In the genomic region with DNA sequence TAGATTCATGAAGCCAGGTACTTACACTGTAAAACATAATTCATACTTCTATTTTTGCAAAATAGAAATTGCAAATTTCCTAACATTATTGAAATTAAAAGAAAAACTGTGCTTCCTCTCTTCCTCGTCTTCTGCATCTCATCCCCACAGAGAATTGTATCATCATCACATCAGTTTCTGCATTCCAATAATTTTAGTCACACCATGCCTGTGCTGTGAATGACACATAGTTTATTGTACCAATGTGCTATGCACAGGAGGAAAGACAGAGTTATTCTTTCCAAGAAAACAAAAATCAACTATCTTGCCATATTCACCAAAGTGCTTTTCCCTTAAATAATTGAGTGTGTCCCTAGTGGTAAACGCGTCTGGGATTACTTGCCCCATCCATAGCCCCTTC, we compare ENCODE assay signal across 21 cellular contexts. TPM values are rescaled to one million over a fixed set of nuclear protein-coding genes. Genes with fewer than 3 reads are reported as not detected.
DNase-seq lines count a peak whose midpoint lies in the region; ATAC-seq and TF ChIP-seq lines count a peak whose summit lies in the region.
"Had no signal": no experiment of that assay in that cellular context is flagged by ENCODE, and none has a peak within 500 bp of the region (broad histone marks: within the 10 kb centered on the region; RNA-seq: fewer than 3 reads in every experiment).

No MANE protein-coding gene starts in this region.

- no peak overlapping the region for H3K4ac ChIP-seq in trophoblast cell (ENCODE audit: low read depth, low read length)

- no peaks in the 10 kb centered on the region for H3K36me3 ChIP-seq in GM23338 (ENCODE audit: insufficient read depth)
- H3K36me3 ChIP-seq in fibroblast of lung (ENCODE audit: control insufficient read depth, insufficient read depth, low read length): no peaks in the 10 kb centered on the region
- H3K36me3 ChIP-seq in trophoblast cell (ENCODE audit: control insufficient read depth in 1 of 2, insufficient read depth in 2 of 2, low read length in 2 of 2): no peaks in the 10 kb centered on the region
- H3K36me3 ChIP-seq: spleen, uterus had no signal

- H3K9me3 ChIP-seq in fibroblast of lung (ENCODE audit: control insufficient read depth, insufficient read depth, low read depth, low read length): no peaks in the 10 kb centered on the region
- H3K9me3 ChIP-seq in trophoblast cell (ENCODE audit: insufficient read depth, low read depth, low read length): no peaks in the 10 kb centered on the region
- H3K9me3 ChIP-seq: spleen, uterus had no signal

- no peak overlapping the region for H3K18ac ChIP-seq in trophoblast cell (ENCODE audit: low read length)

- no CpG with 5 or more reads among the region's 3 CpGs for WGBS in trophoblast cell (ENCODE audit: extremely low coverage, insufficient coverage, insufficient read length)

- H4K91ac ChIP-seq in trophoblast cell (ENCODE audit: low read depth, low read length): no peak overlapping the region

- no peak overlapping the region for H4K8ac ChIP-seq in trophoblast cell (ENCODE audit: low read depth, low read length)

- TF ChIP-seq CTCF in GM23338 (conservative IDR thresholded peaks at IDR 0.05; ENCODE audit: low read depth in 2 of 2) (no peak), fibroblast of lung (conservative IDR thresholded peaks at IDR 0.05 in 1 of 2, IDR thresholded peaks at IDR 0.05 in 1 of 2; ENCODE audit: low read depth in 1 of 2, low read length in 2 of 2) (no peak)

- no peak overlapping the region for H3K23ac ChIP-seq in trophoblast cell (ENCODE audit: low read length)

- no peak for ATAC-seq in GM23338
- ATAC-seq: Right ventricle myocardium inferior had no signal

- H2AK5ac ChIP-seq in trophoblast cell (ENCODE audit: low read length): no peak overlapping the region

- intact Hi-C loops in activated T-helper 2 cell treated with anti-CD3 and anti-CD28 coated beads, Interferon-gamma antibody, Interleukin-2, Interleukin-4, amounts not matched to agents 10 μg/mL and 5 μg/mL and 100 μg/mL, durations not matched to agents 14 hours and 24 hours and 36 hours (cut with micrococcal nuclease): no loop called here

- no peaks in the 10 kb centered on the region for H3K9me2 ChIP-seq in GM23338 (ENCODE audit: insufficient read depth)

- H3K79me2 ChIP-seq in GM23338 (replicated peaks; ENCODE audit: insufficient read depth): no peaks in the 10 kb centered on the region
- no peaks in the 10 kb centered on the region for H3K79me2 ChIP-seq in fibroblast of lung (ENCODE audit: control insufficient read depth, insufficient read depth, low read length)
- no peaks in the 10 kb centered on the region for H3K79me2 ChIP-seq in trophoblast cell (ENCODE audit: control insufficient read depth, insufficient read depth, low read length, poor library complexity)
- H3K79me2 ChIP-seq: parathyroid adenoma had no signal

- H3K27ac Mint-ChIP-seq in GM23338: no peak overlapping the region
- H3K27ac Mint-ChIP-seq in activated T-helper 2 cell treated with anti-CD3 and anti-CD28 coated beads, Interferon-gamma antibody, Interleukin-2, Interleukin-4, amounts not matched to agents 10 μg/mL and 5 μg/mL and 100 μg/mL, durations not matched to agents 14 hours and 24 hours and 36 hours: no peak overlapping the region
- H3K27ac Mint-ChIP-seq: activated CD4-positive, alpha-beta T cell treated with anti-CD3 and anti-CD28 coated beads, Interleukin-2, amount 10 ng/mL, durations not matched to agents 7 days and 5 days; activated naive CD8-positive, alpha-beta T cell treated with anti-CD3 and anti-CD28 coated beads for 36 hours; activated T-cell treated with anti-CD3 and anti-CD28 coated beads, Interleukin-2, amount 50 U/mL, for 24 hours; CD4-positive, CD25-positive, alpha-beta regulatory T cell; stimulated activated naive CD8-positive, alpha-beta T cell treated with anti-CD3 and anti-CD28 coated beads, Interleukin-15, Interleukin-2, amounts not matched to agents 100 ng/mL and 50 ng/mL, for 24 hours had no signal

- no peak overlapping the region for H3K4me3 Mint-ChIP-seq in GM23338
- no peak overlapping the region for H3K4me3 Mint-ChIP-seq in activated T-helper 2 cell treated with anti-CD3 and anti-CD28 coated beads, Interferon-gamma antibody, Interleukin-2, Interleukin-4, amounts not matched to agents 10 μg/mL and 5 μg/mL and 100 μg/mL, durations not matched to agents 14 hours and 24 hours and 36 hours (ENCODE audit: low read depth)
- H3K4me3 Mint-ChIP-seq: activated CD4-positive, alpha-beta T cell treated with anti-CD3 and anti-CD28 coated beads, Interleukin-2, amount 10 ng/mL, durations not matched to agents 7 days and 5 days; activated naive CD8-positive, alpha-beta T cell treated with anti-CD3 and anti-CD28 coated beads for 36 hours; activated T-cell treated with anti-CD3 and anti-CD28 coated beads, Interleukin-2, amount 50 U/mL, for 24 hours; CD4-positive, CD25-positive, alpha-beta regulatory T cell; stimulated activated naive CD8-positive, alpha-beta T cell treated with anti-CD3 and anti-CD28 coated beads, Interleukin-15, Interleukin-2, amounts not matched to agents 100 ng/mL and 50 ng/mL, for 24 hours had no signal

- no peak overlapping the region for H2BK120ac ChIP-seq in trophoblast cell (ENCODE audit: insufficient read depth, low read length, poor library complexity)

- H3K4me3 ChIP-seq in GM23338 (no peak overlapping the region), fibroblast of lung (replicated peaks in 1 of 4; ENCODE audit: control extremely low read depth in 1 of 4, insufficient read depth in 1 of 4, low read depth in 3 of 4, low read length in 4 of 4) (no peak overlapping the region), trophoblast cell (ENCODE audit: low read depth, low read length) (no peak overlapping the region)
- H3K4me3 ChIP-seq: spleen, uterus had no signal

- H3K27ac ChIP-seq in GM23338 (ENCODE audit: low read depth) (no peak overlapping the region), fibroblast of lung (ENCODE audit: insufficient read depth, low read length) (no peak overlapping the region), trophoblast cell (ENCODE audit: low read depth, low read length) (no peak overlapping the region)
- H3K27ac ChIP-seq: parathyroid adenoma, spleen, uterus had no signal

- H3K27me3 ChIP-seq in GM23338 (ENCODE audit: insufficient read depth) (no peaks in the 10 kb centered on the region), fibroblast of lung (ENCODE audit: control insufficient read depth, insufficient read depth, low read length) (no peaks in the 10 kb centered on the region), trophoblast cell (ENCODE audit: insufficient read depth, low read length) (no peaks in the 10 kb centered on the region)
- H3K27me3 ChIP-seq: spleen, uterus had no signal

- H3K4me1 ChIP-seq in GM23338 (ENCODE audit: insufficient read depth): no peaks in the 10 kb centered on the region
- no peaks in the 10 kb centered on the region for H3K4me1 ChIP-seq in fibroblast of lung (ENCODE audit: control insufficient read depth, extremely low read depth, insufficient read depth, low read length)
- H3K4me1 ChIP-seq in trophoblast cell (ENCODE audit: control insufficient read depth in 1 of 2, insufficient read depth in 2 of 2, low read length in 2 of 2): no peaks in the 10 kb centered on the region
- H3K4me1 ChIP-seq: parathyroid adenoma, spleen, uterus had no signal

- peaks cover 2% of the 10 kb centered on the region for H3K27me3 Mint-ChIP-seq in GM23338 (ENCODE audit: insufficient read depth, low read depth, poor library complexity)
- H3K27me3 Mint-ChIP-seq in activated T-helper 2 cell treated with anti-CD3 and anti-CD28 coated beads, Interferon-gamma antibody, Interleukin-2, Interleukin-4, amounts not matched to agents 10 μg/mL and 5 μg/mL and 100 μg/mL, durations not matched to agents 14 hours and 24 hours and 36 hours (ENCODE audit: low read depth): peaks cover 26% of the 10 kb centered on the region

- H2AFZ ChIP-seq in GM23338: peak overlapping the region; percentile 54; the same call in 1 of the 2 replicates
- no peak overlapping the region for H2AFZ ChIP-seq in fibroblast of lung (ENCODE audit: low read length)
- H2AFZ ChIP-seq in trophoblast cell (ENCODE audit: insufficient read depth, low read length, poor library complexity): no peak overlapping the region
- H2AFZ ChIP-seq: parathyroid adenoma had no signal

- H3F3A ChIP-seq in GM23338 (replicated peaks; ENCODE audit: low read depth): no peaks in the 10 kb centered on the region

- no peak for DNase-seq in GM23338 (ENCODE audit: low spot score)
- DNase-seq in RKO (ENCODE audit: low spot score): peak; percentile 46
- peak; percentile 8 to 15 for DNase-seq in fibroblast of lung (ENCODE audit: low read depth in 2 of 2)
- DNase-seq in trophoblast cell: peak; percentile 27 to 74
- DNase-seq in activated T-helper 2 cell treated with anti-CD3 and anti-CD28 coated beads, Interferon-gamma antibody, Interleukin-2, Interleukin-4, amounts not matched to agents 10 μg/mL and 5 μg/mL and 100 μg/mL, durations not matched to agents 14 hours and 24 hours and 36 hours (ENCODE audit: low spot score): no peak
- DNase-seq in DMS 273 treated with DMSO at 0.1 percent for 48 hours (lab: John Stamatoyannopoulos, UW): no peak
- no peak for DNase-seq in SIG-M5 (lab: John Stamatoyannopoulos, UW)
- DNase-seq in OCI-M2 (lab: John Stamatoyannopoulos, UW; ENCODE audit: unreplicated experiment): no peak
- DNase-seq: activated CD4-positive, alpha-beta T cell treated with anti-CD3 and anti-CD28 coated beads, Interleukin-2, amount 10 ng/mL, durations not matched to agents 7 days and 5 days; activated naive CD8-positive, alpha-beta T cell treated with anti-CD3 and anti-CD28 coated beads for 36 hours; activated T-cell treated with anti-CD3 and anti-CD28 coated beads, Interleukin-2, amount 50 U/mL, for 24 hours; CD4-positive, CD25-positive, alpha-beta regulatory T cell; central memory CD4-positive, alpha-beta T cell; kidney; NCI-H748 treated with DMSO at 0.1 percent for 48 hours; spleen; T-helper 9 cell; uterus had no signal

- H3K36me3 Mint-ChIP-seq in GM23338 (ENCODE audit: low read depth): no peaks in the 10 kb centered on the region
- H3K36me3 Mint-ChIP-seq in activated T-helper 2 cell treated with anti-CD3 and anti-CD28 coated beads, Interferon-gamma antibody, Interleukin-2, Interleukin-4, amounts not matched to agents 10 μg/mL and 5 μg/mL and 100 μg/mL, durations not matched to agents 14 hours and 24 hours and 36 hours (ENCODE audit: low read depth): no peaks in the 10 kb centered on the region
- H3K36me3 Mint-ChIP-seq: activated naive CD8-positive, alpha-beta T cell treated with anti-CD3 and anti-CD28 coated beads for 36 hours; CD4-positive, CD25-positive, alpha-beta regulatory T cell had no signal

- no peak overlapping the region for H4K12ac ChIP-seq in trophoblast cell (ENCODE audit: low read depth, low read length)

- no peaks in the 10 kb centered on the region for H3K9me3 Mint-ChIP-seq in GM23338
- H3K9me3 Mint-ChIP-seq in activated T-helper 2 cell treated with anti-CD3 and anti-CD28 coated beads, Interferon-gamma antibody, Interleukin-2, Interleukin-4, amounts not matched to agents 10 μg/mL and 5 μg/mL and 100 μg/mL, durations not matched to agents 14 hours and 24 hours and 36 hours: no peaks in the 10 kb centered on the region
- H3K9me3 Mint-ChIP-seq: activated CD4-positive, alpha-beta T cell treated with anti-CD3 and anti-CD28 coated beads, Interleukin-2, amount 10 ng/mL, durations not matched to agents 7 days and 5 days; activated T-cell treated with anti-CD3 and anti-CD28 coated beads, Interleukin-2, amount 50 U/mL, for 24 hours; stimulated activated naive CD8-positive, alpha-beta T cell treated with anti-CD3 and anti-CD28 coated beads, Interleukin-15, Interleukin-2, amounts not matched to agents 100 ng/mL and 50 ng/mL, for 24 hours had no signal

- H4K20me1 ChIP-seq in GM23338 (replicated peaks; ENCODE audit: insufficient read depth) (no peaks in the 10 kb centered on the region; the same call in 1 of the 2 replicates), fibroblast of lung (ENCODE audit: control insufficient read depth, extremely low read depth, insufficient read depth, low read length) (no peaks in the 10 kb centered on the region)

- H2BK12ac ChIP-seq in trophoblast cell (ENCODE audit: low read length): no peak overlapping the region

- no peak overlapping the region for H3K9ac ChIP-seq in fibroblast of lung (ENCODE audit: insufficient read depth, low read length)
- H3K9ac ChIP-seq in trophoblast cell (ENCODE audit: low read length): no peak overlapping the region
- H3K9ac ChIP-seq: parathyroid adenoma had no signal

- H2BK5ac ChIP-seq in trophoblast cell (ENCODE audit: low read depth, low read length, poor library complexity): no peak overlapping the region

- H3K4me2 ChIP-seq in GM23338 (no peak overlapping the region), fibroblast of lung (ENCODE audit: extremely low read depth, insufficient read depth, low read length) (no peak overlapping the region), trophoblast cell (ENCODE audit: low read length) (no peak overlapping the region)

- peaks cover 2% of the 10 kb centered on the region; the same call in 1 of the 3 replicates for H3K4me1 Mint-ChIP-seq in GM23338
- no peaks in the 10 kb centered on the region for H3K4me1 Mint-ChIP-seq in activated T-helper 2 cell treated with anti-CD3 and anti-CD28 coated beads, Interferon-gamma antibody, Interleukin-2, Interleukin-4, amounts not matched to agents 10 μg/mL and 5 μg/mL and 100 μg/mL, durations not matched to agents 14 hours and 24 hours and 36 hours (ENCODE audit: low read depth)
- H3K4me1 Mint-ChIP-seq: activated CD4-positive, alpha-beta T cell treated with anti-CD3 and anti-CD28 coated beads, Interleukin-2, amount 10 ng/mL, durations not matched to agents 7 days and 5 days; activated naive CD8-positive, alpha-beta T cell treated with anti-CD3 and anti-CD28 coated beads for 36 hours; CD4-positive, CD25-positive, alpha-beta regulatory T cell had no signal

- no peak overlapping the region for H3K14ac ChIP-seq in trophoblast cell (ENCODE audit: low read length)

- H3K79me1 ChIP-seq in trophoblast cell (ENCODE audit: low read length): peaks cover 2% of the 10 kb centered on the region

RNA-seq across cellular contexts. Expression of gene FAM135A, which starts 38.1 kb away (rescaled TPM):
- 65.8 and 68.7 TPM in 2 replicates for total RNA-seq in GM23338 (2014; rRNA removed; shearing (Covaris generic))
- polyA plus RNA-seq in GM23338 (2016; fragmentation: Nextera tagmentation; extraction: Ambion mirVana): 24.8 and 35.2 TPM in 2 replicates
- 10.2 and 11.0 TPM in 2 replicates for total RNA-seq in fibroblast of lung
- 5.5 and 7.1 TPM in 2 replicates for polyA plus RNA-seq in fibroblast of lung
- polyA plus RNA-seq in fibroblast of lung (2012): 2.4 and 2.9 TPM in 2 replicates
- 0.75 and 1.5 TPM in 2 replicates for polyA minus RNA-seq in fibroblast of lung (ENCODE audit: low replicate concordance)
- polyA plus RNA-seq in trophoblast cell (2013): 24.8 and 24.9 TPM in 2 replicates
- 8.0 and 9.4 TPM in 2 replicates for total RNA-seq in activated T-helper 2 cell treated with anti-CD3 and anti-CD28 coated beads, Interferon-gamma antibody, Interleukin-2, Interleukin-4, amounts not matched to agents 10 μg/mL and 5 μg/mL and 100 μg/mL, durations not matched to agents 14 hours and 24 hours and 36 hours

Comparison
In these comparisons a context has a peak if more than half of its experiments do, and no peak if none do; other contexts are left out.
1. DNase-seq: peak in RKO (single experiment), fibroblast of lung (2 of 2) and trophoblast cell (2 of 2); none in GM23338 (single experiment), activated T-helper 2 cell treated with anti-CD3 and anti-CD28 coated beads, Interferon-gamma antibody, Interleukin-2, Interleukin-4, amounts not matched to agents 10 μg/mL and 5 μg/mL and 100 μg/mL, durations not matched to agents 14 hours and 24 hours and 36 hours (single experiment), DMS 273 treated with DMSO at 0.1 percent for 48 hours (single experiment), SIG-M5 (single experiment) and OCI-M2 (single experiment).